In the genomic region with DNA sequence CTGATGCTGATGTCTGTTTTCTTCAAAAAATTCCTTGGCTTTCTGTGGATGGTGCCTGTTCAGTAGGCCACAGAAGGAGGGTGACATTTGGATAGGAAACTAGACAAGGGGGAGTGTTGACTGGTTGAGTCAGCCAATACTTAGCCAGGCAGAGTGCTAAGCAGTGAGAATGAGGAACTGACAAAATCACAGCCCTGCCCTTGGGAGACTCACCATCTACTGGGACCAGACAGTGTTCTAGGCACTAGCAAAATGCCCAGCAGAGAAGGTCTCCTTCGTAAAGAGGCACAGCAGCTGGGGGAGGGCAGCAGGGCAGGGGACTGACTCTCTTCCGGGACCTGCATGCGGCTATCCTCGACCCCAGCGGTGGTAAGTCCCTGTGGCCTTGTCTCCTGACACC, we compare ENCODE assay signal across 17 cellular contexts.
DNase-seq lines count a peak whose midpoint lies in the region; ATAC-seq lines count a peak whose summit lies in the region.
"Had no signal": no experiment of that assay in that cellular context is flagged by ENCODE, and none has a peak within 500 bp of the region (broad histone marks: within the 10 kb centered on the region; RNA-seq: fewer than 3 reads in every experiment).

No MANE protein-coding gene starts in this region.

- peak; percentile 55 for ATAC-seq in activated CD8-positive, alpha-beta memory T cell treated with anti-CD3 and anti-CD28 coated beads, Interleukin-2, amount 10 ng/mL, durations not matched to agents 7 days and 5 days
- ATAC-seq in HG02588 (IDR thresholded peaks at IDR 0.05; ENCODE audit: unreplicated experiment) = peak; percentile 44
- peak; percentile 76 for ATAC-seq in stimulated activated memory B cell treated with anti-CD40 and anti-IgM and Interleukin-4, amounts not matched to agents 10 μg/mL and 1 μg/mL and 100 μg/mL, for 72 hours
- ATAC-seq in HG02759 (IDR thresholded peaks at IDR 0.05; ENCODE audit: unreplicated experiment) = no peak
- no peak for ATAC-seq in GM18517 (IDR thresholded peaks at IDR 0.05; ENCODE audit: unreplicated experiment)
- ATAC-seq: right cardiac atrium had no signal

- H3K27me3 Mint-ChIP-seq in activated CD8-positive, alpha-beta memory T cell treated with anti-CD3 and anti-CD28 coated beads, Interleukin-2, amount 10 ng/mL, durations not matched to agents 7 days and 5 days = peaks cover 2% of the 10 kb centered on the region
- peaks cover 32% of the 10 kb centered on the region for H3K27me3 Mint-ChIP-seq in stimulated activated memory B cell treated with anti-CD40 and anti-IgM and Interleukin-4, amounts not matched to agents 10 μg/mL and 1 μg/mL and 100 μg/mL, for 72 hours

- H3K27ac Mint-ChIP-seq in activated CD8-positive, alpha-beta memory T cell treated with anti-CD3 and anti-CD28 coated beads, Interleukin-2, amount 10 ng/mL, durations not matched to agents 7 days and 5 days = no peak overlapping the region
- H3K27ac Mint-ChIP-seq in stimulated activated memory B cell treated with anti-CD40 and anti-IgM and Interleukin-4, amounts not matched to agents 10 μg/mL and 1 μg/mL and 100 μg/mL, for 72 hours = no peak overlapping the region
- H3K27ac Mint-ChIP-seq: mesothelial cell of epicardium had no signal

- peaks cover 30% of the 10 kb centered on the region for H3K4me1 Mint-ChIP-seq in activated CD8-positive, alpha-beta memory T cell treated with anti-CD3 and anti-CD28 coated beads, Interleukin-2, amount 10 ng/mL, durations not matched to agents 7 days and 5 days
- H3K4me1 Mint-ChIP-seq in stimulated activated memory B cell treated with anti-CD40 and anti-IgM and Interleukin-4, amounts not matched to agents 10 μg/mL and 1 μg/mL and 100 μg/mL, for 72 hours = peaks cover 40% of the 10 kb centered on the region
- H3K4me1 Mint-ChIP-seq: mesothelial cell of epicardium had no signal

- CTCF ChIA-PET in activated CD8-positive, alpha-beta memory T cell treated with anti-CD3 and anti-CD28 coated beads, Interleukin-2, amount 10 ng/mL, durations not matched to agents 7 days and 5 days (lab: Charles Lee) = interaction anchor here (1.3 to 2.3 kb wide), 2 partner anchors 15 to 181 kb away, joined by 4 to 9 read pairs; no protein-coding TSS in a partner anchor

- no peaks in the 10 kb centered on the region for H3K36me3 Mint-ChIP-seq in activated CD8-positive, alpha-beta memory T cell treated with anti-CD3 and anti-CD28 coated beads, Interleukin-2, amount 10 ng/mL, durations not matched to agents 7 days and 5 days
- no peaks in the 10 kb centered on the region for H3K36me3 Mint-ChIP-seq in stimulated activated memory B cell treated with anti-CD40 and anti-IgM and Interleukin-4, amounts not matched to agents 10 μg/mL and 1 μg/mL and 100 μg/mL, for 72 hours
- H3K36me3 Mint-ChIP-seq: mesothelial cell of epicardium had no signal

- DNase-seq in activated CD8-positive, alpha-beta memory T cell treated with anti-CD3 and anti-CD28 coated beads, Interleukin-2, amount 10 ng/mL, durations not matched to agents 7 days and 5 days = no peak
- DNase-seq in activated CD8-positive, alpha-beta memory T cell treated with anti-CD3 and anti-CD28 coated beads for 24 hours = no peak
- peak; percentile 17 for DNase-seq in OCI-M1 (lab: John Stamatoyannopoulos, UW)
- DNase-seq in stimulated activated naive CD4-positive, alpha-beta T cell treated with Interleukin-2 at 50 U/mL for 16 hours (lab: John Stamatoyannopoulos, UW) = no peak
- DNase-seq: activated CD4-positive, CD25-positive, alpha-beta regulatory T cell treated with anti-CD3 and anti-CD28 coated beads, Interleukin-2, amount 50 U/mL, for 72 hours; activated T-cell treated with anti-CD3 and anti-CD28 coated beads, Interleukin-2, amount 50 U/mL, for 4 hours; amygdala; cerebellar nuclear complex; hippocampal formation; NCI-H187 treated with DMSO at 0.1 percent for 48 hours; right cardiac atrium; SHP77 had no signal

- H3K9me3 Mint-ChIP-seq in activated CD8-positive, alpha-beta memory T cell treated with anti-CD3 and anti-CD28 coated beads, Interleukin-2, amount 10 ng/mL, durations not matched to agents 7 days and 5 days (ENCODE audit: low read depth) = no peaks in the 10 kb centered on the region
- H3K9me3 Mint-ChIP-seq in stimulated activated memory B cell treated with anti-CD40 and anti-IgM and Interleukin-4, amounts not matched to agents 10 μg/mL and 1 μg/mL and 100 μg/mL, for 72 hours = no peaks in the 10 kb centered on the region
- H3K9me3 Mint-ChIP-seq: activated T-cell treated with anti-CD3 and anti-CD28 coated beads, Interleukin-2, amount 50 U/mL, for 4 hours; mesothelial cell of epicardium had no signal

- no peak overlapping the region for H3K4me3 Mint-ChIP-seq in activated CD8-positive, alpha-beta memory T cell treated with anti-CD3 and anti-CD28 coated beads, Interleukin-2, amount 10 ng/mL, durations not matched to agents 7 days and 5 days
- H3K4me3 Mint-ChIP-seq in stimulated activated memory B cell treated with anti-CD40 and anti-IgM and Interleukin-4, amounts not matched to agents 10 μg/mL and 1 μg/mL and 100 μg/mL, for 72 hours = no peak overlapping the region
- H3K4me3 Mint-ChIP-seq: activated T-cell treated with anti-CD3 and anti-CD28 coated beads, Interleukin-2, amount 50 U/mL, for 4 hours; mesothelial cell of epicardium had no signal

Comparison
In these comparisons a context has a peak if more than half of its experiments do, and no peak if none do; other contexts are left out.
1. ATAC-seq: peak in activated CD8-positive, alpha-beta memory T cell treated with anti-CD3 and anti-CD28 coated beads, Interleukin-2, amount 10 ng/mL, durations not matched to agents 7 days and 5 days (single experiment), HG02588 (single experiment) and stimulated activated memory B cell treated with anti-CD40 and anti-IgM and Interleukin-4, amounts not matched to agents 10 μg/mL and 1 μg/mL and 100 μg/mL, for 72 hours (single experiment); none in HG02759 (single experiment) and GM18517 (single experiment).